ENCODE assay signal across 8 cellular contexts in the genomic region with DNA sequence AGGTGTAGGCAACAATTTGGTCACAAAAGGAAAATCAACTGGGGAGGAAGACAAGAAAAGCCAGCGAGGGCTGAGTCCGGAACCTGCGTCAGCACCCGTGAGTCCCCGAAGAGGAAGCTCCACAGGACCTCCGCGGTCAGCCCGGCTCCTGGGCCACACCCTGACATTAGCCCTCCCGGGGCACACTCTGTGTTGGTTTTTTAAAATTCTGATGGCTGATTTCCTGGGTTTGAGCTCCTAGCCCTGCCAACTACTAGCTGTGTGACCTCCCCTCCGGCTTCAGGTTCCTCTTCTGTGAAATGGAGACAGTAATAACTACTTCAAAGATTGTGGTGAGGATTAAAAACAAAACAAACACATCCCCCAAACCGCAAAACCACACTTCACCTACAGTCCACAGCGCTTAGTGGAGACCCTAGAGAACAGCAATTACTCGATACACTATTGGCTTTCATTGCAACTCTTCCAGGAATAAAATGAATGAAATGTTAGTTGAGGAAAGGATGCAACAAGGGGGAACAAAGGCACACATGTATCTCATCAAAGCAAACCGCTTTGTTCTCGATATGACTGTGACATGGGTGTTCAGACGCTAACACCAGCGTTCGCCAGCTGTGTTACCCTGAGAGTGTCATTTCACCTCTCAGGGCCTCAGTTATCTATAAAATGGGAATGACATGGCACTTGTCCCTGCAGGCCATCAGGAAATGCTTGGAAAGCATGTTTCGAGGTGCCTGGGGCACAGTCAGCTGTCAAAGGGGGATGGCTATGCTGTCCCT. TPM values are rescaled to one million over a fixed set of nuclear protein-coding genes. Genes with fewer than 3 reads are reported as not detected.
DNase-seq lines count a peak whose midpoint lies in the region; ATAC-seq and TF ChIP-seq lines count a peak whose summit lies in the region.

No MANE protein-coding gene starts in this region.

- H3K27me3 ChIP-seq in neutrophil: peaks cover 7% of the 10 kb centered on the region

- peaks cover 33% of the 10 kb centered on the region for H3K36me3 ChIP-seq in neutrophil

- no peak for TF ChIP-seq CTCF in neutrophil (IDR thresholded peaks at IDR 0.05)

- H3K4me3 ChIP-seq in neutrophil (ENCODE audit: low read depth in 1 of 2, low read length in 1 of 2): peak overlapping the region; percentile 65 to 71

- peak; percentile 84 to 87 for DNase-seq in NOMO-1 (lab: John Stamatoyannopoulos, UW; ENCODE audit: unreplicated experiment in 2 of 2)
- DNase-seq in activated gamma-delta T cell (lab: John Stamatoyannopoulos, UW): peak; percentile 48
- DNase-seq in DMS53 treated with DMSO at 0.1 percent for 48 hours (lab: John Stamatoyannopoulos, UW; ENCODE audit: unreplicated experiment): no peak
- no peak for DNase-seq in SK-N-DZ (ENCODE audit: low spot score)
- DNase-seq in DMS 273 treated with DMSO at 0.1 percent for 48 hours (lab: John Stamatoyannopoulos, UW): no peak

- ATAC-seq in GM18517 (IDR thresholded peaks at IDR 0.05; ENCODE audit: unreplicated experiment): peak; percentile 63
- ATAC-seq in HG02759 (IDR thresholded peaks at IDR 0.05; ENCODE audit: unreplicated experiment): peak; percentile 65

- peaks cover 44 to 52% of the 10 kb centered on the region in 2 experiments for H3K4me1 ChIP-seq in neutrophil (ENCODE audit: control insufficient read depth in 1 of 2, insufficient read depth in 1 of 2, low read depth in 1 of 2, low read length in 1 of 2)

- H3K9me3 ChIP-seq in neutrophil: no peaks in the 10 kb centered on the region

- peak overlapping the region; percentile 95 for H3K27ac ChIP-seq in neutrophil

RNA-seq across cellular contexts. Expression of gene ZBP1, which starts 1.0 kb away (rescaled TPM):
- not detected in 2 replicates for polyA plus RNA-seq in SK-N-DZ (2014; cell fraction: cytosol; rRNA removed)
- polyA plus RNA-seq in SK-N-DZ (2014; cell fraction: nucleus; rRNA removed): not detected in 2 replicates

RNA-seq across cellular contexts. Expression of gene PCK1, which starts 58.3 kb away (rescaled TPM):
- not detected in 2 replicates for polyA plus RNA-seq in SK-N-DZ (2014; cell fraction: cytosol; rRNA removed)
- polyA plus RNA-seq in SK-N-DZ (2014; cell fraction: nucleus; rRNA removed): not detected in 2 replicates

Comparison
In these comparisons a context has a peak if more than half of its experiments do, and no peak if none do; other contexts are left out.
1. DNase-seq: peak in NOMO-1 (2 of 2) and activated gamma-delta T cell (single experiment); none in DMS53 treated with DMSO at 0.1 percent for 48 hours (single experiment), SK-N-DZ (single experiment) and DMS 273 treated with DMSO at 0.1 percent for 48 hours (single experiment).